Comparison of ENCODE assay signal across 8 cellular contexts in the genomic region with DNA sequence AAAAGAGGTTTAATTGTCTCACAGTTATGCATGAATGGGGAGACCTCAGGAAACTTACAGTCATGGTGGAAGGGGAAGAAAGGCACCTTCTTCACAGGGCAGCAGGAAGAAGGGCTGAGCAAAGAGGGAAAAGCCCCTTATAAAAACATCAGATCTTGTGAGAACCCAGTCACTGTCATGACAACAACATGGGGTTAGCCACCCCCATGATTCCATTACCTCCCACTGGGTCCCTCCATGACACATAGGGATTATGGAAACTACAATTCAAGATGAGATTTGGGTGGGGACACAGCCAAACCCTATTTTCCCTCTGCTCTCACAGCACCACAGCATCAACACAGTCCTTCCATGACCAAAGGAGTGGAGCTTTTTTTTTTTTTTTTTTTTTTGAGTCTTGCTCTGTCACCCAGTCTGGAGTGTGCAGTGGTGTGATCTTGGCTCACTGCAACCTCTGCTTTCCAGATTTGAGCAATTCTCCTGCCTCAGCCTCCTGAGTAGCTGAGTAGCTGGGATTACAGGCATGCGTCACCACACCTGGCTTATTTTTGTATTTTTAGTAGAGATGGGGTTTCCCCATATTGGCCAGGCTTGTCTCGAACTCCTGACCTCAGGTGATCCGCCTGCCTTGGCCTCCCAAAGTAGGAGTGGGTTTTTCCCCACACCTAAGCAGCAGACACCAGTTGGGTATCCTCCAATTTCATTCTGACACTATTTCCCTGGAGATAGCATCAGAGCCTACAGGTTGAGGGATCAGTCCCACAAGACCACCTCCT. TPM values are rescaled to one million over a fixed set of nuclear protein-coding genes. Genes with fewer than 3 reads are reported as not detected.
DNase-seq lines count a peak whose midpoint lies in the region; ATAC-seq, FAIRE-seq and TF ChIP-seq lines count a peak whose summit lies in the region.
"Not testable (repeated sequence)": the region's sequence is repeated elsewhere in the genome, so short reads cannot be mapped to it uniquely, and the experiment has no call there.

No MANE protein-coding gene starts in this region.

- peak; percentile 65 for ATAC-seq in HG02642 (IDR thresholded peaks at IDR 0.05; ENCODE audit: poor library complexity, unreplicated experiment)
- peak; percentile 65 for ATAC-seq in HG03045 (IDR thresholded peaks at IDR 0.05; ENCODE audit: unreplicated experiment)
- ATAC-seq in activated T-cell treated with anti-CD3 and anti-CD28 coated beads, Interleukin-2, amount 50 U/mL, for 4 hours: peak; percentile 79
- peak; percentile 81 for ATAC-seq in stimulated activated effector memory CD8-positive, alpha-beta T cell treated with anti-CD3 and anti-CD28 coated beads, Interleukin-12 subunit alpha, Interleukin-12 subunit beta, amount 100 ng/mL, for 72 hours

- peak overlapping the region; percentile 11 for H3K27ac Mint-ChIP-seq in activated naive CD8-positive, alpha-beta T cell
- H3K27ac Mint-ChIP-seq in stimulated activated effector memory CD8-positive, alpha-beta T cell treated with anti-CD3 and anti-CD28 coated beads, Interleukin-12 subunit alpha, Interleukin-12 subunit beta, amount 100 ng/mL, for 72 hours: not testable (repeated sequence)

- not testable (repeated sequence) for H3K27me3 Mint-ChIP-seq in activated T-cell treated with anti-CD3 and anti-CD28 coated beads, Interleukin-2, amount 50 U/mL, for 4 hours (ENCODE audit: low read depth); activated naive CD8-positive, alpha-beta T cell

- not testable (repeated sequence) for H3K4me1 Mint-ChIP-seq in activated T-cell treated with anti-CD3 and anti-CD28 coated beads, Interleukin-2, amount 50 U/mL, for 4 hours (ENCODE audit: low read depth); activated naive CD8-positive, alpha-beta T cell (ENCODE audit: low read depth); stimulated activated effector memory CD8-positive, alpha-beta T cell treated with anti-CD3 and anti-CD28 coated beads, Interleukin-12 subunit alpha, Interleukin-12 subunit beta, amount 100 ng/mL, for 72 hours

- TF ChIP-seq POLR2A in GM12892 (IDR thresholded peaks at IDR 0.05; ENCODE audit: low read depth, low read length): not testable (repeated sequence)

- H3K36me3 Mint-ChIP-seq in activated T-cell treated with anti-CD3 and anti-CD28 coated beads, Interleukin-2, amount 50 U/mL, for 4 hours (ENCODE audit: insufficient read depth); activated naive CD8-positive, alpha-beta T cell; stimulated activated effector memory CD8-positive, alpha-beta T cell treated with anti-CD3 and anti-CD28 coated beads, Interleukin-12 subunit alpha, Interleukin-12 subunit beta, amount 100 ng/mL, for 72 hours: not testable (repeated sequence)

- not testable (repeated sequence) for H3K9me3 Mint-ChIP-seq in activated T-cell treated with anti-CD3 and anti-CD28 coated beads, Interleukin-2, amount 50 U/mL, for 4 hours; activated naive CD8-positive, alpha-beta T cell (ENCODE audit: low read depth); stimulated activated effector memory CD8-positive, alpha-beta T cell treated with anti-CD3 and anti-CD28 coated beads, Interleukin-12 subunit alpha, Interleukin-12 subunit beta, amount 100 ng/mL, for 72 hours

- H3K4me3 Mint-ChIP-seq in activated T-cell treated with anti-CD3 and anti-CD28 coated beads, Interleukin-2, amount 50 U/mL, for 4 hours; activated naive CD8-positive, alpha-beta T cell; stimulated activated effector memory CD8-positive, alpha-beta T cell treated with anti-CD3 and anti-CD28 coated beads, Interleukin-12 subunit alpha, Interleukin-12 subunit beta, amount 100 ng/mL, for 72 hours: not testable (repeated sequence)

- peak; percentile 5 for FAIRE-seq in GM12892 (lab: Jason Lieb, UNC)

- DNase-seq in GM12892 (ENCODE audit: insufficient read length); activated T-cell treated with anti-CD3 and anti-CD28 coated beads, Interleukin-2, amount 50 U/mL, for 4 hours; stimulated activated effector memory CD8-positive, alpha-beta T cell treated with anti-CD3 and anti-CD28 coated beads, Interleukin-12 subunit alpha, Interleukin-12 subunit beta, amount 100 ng/mL, for 72 hours (ENCODE audit: low spot score in 2 of 2): not testable (repeated sequence)
- peak; percentile 54 for DNase-seq in activated CD4-positive, alpha-beta T cell treated with anti-CD3 and anti-CD28 coated beads for 48 hours
- peak; percentile 40 for DNase-seq in stimulated activated CD4-positive, alpha-beta T cell treated with anti-CD3 and anti-CD28 coated beads, Interleukin-15, amount 100 ng/mL, for 24 hours

RNA-seq across cellular contexts. Expression of a gene that starts 41.3 kb away (rescaled TPM):
- polyA plus RNA-seq in GM12892 (2012; ENCODE audit: missing spikeins): 7.9 TPM
- total RNA-seq in activated T-cell treated with anti-CD3 and anti-CD28 coated beads, Interleukin-2, amount 50 U/mL, for 4 hours: 10 to 100 TPM in 1 of 3 donors, 1 to 10 TPM in 2; 2.5 to 15.8 (median 5.1) TPM
